Comparison of ENCODE assay signal across 17 cellular contexts in the genomic region with DNA sequence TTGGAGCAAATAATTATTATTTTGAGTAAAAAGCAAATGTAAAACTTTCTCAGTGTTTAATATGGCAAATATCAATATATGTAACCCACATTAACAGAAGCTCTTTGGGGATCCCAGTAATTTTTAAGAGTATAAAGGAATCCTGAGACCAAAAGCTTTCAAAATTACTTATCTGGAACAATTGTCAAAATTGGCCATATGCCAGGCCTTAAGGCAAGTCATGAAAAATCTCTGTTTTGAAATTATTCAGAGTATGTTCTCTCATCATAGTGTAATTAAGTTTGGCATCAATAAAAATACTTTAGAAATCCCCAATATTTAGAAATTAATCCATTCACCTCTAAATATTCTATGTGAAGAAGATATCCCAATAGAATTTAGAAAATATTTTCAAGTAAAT.
DNase-seq lines count a peak whose midpoint lies in the region; ATAC-seq, FAIRE-seq and TF ChIP-seq lines count a peak whose summit lies in the region.
"Had no signal": no experiment of that assay in that cellular context is flagged by ENCODE, and none has a peak within 500 bp of the region (broad histone marks: within the 10 kb centered on the region; RNA-seq: fewer than 3 reads in every experiment).

No MANE protein-coding gene starts in this region.

- TF ChIP-seq RAD21 in Ishikawa (IDR thresholded peaks at IDR 0.05; ENCODE audit: low read depth): no peak

- H3K9me3 ChIP-seq in esophagus muscularis mucosa (no peaks in the 10 kb centered on the region), pancreas (no peaks in the 10 kb centered on the region), BE2C (no peaks in the 10 kb centered on the region), left ventricle myocardium inferior (replicated peaks) (peaks cover 4% of the 10 kb centered on the region)

- TF ChIP-seq EP300 in Ishikawa (IDR thresholded peaks at IDR 0.05; ENCODE audit: borderline replicate concordance): no peak
- no peak for TF ChIP-seq EP300 in esophagus muscularis mucosa (IDR thresholded peaks at IDR 0.05)

- intact Hi-C loops in esophagus muscularis mucosa (cut with DNase I) (no loop called here), pancreas (cut with DNase I) (no loop called here), left ventricle myocardium inferior (cut with micrococcal nuclease) (no loop called here)

- no peak for TF ChIP-seq POLR2A in esophagus muscularis mucosa (IDR thresholded peaks at IDR 0.05; ENCODE audit: low read depth)

- ATAC-seq in pancreas: no peak
- ATAC-seq: GM12878, Panc1 had no signal

- no peak overlapping the region for H3K27ac ChIP-seq in esophagus muscularis mucosa (replicated peaks in 1 of 4)
- H3K27ac ChIP-seq in pancreas: no peak overlapping the region
- H3K27ac ChIP-seq in left ventricle myocardium inferior (replicated peaks): no peak overlapping the region

- H3K36me3 ChIP-seq in esophagus muscularis mucosa (no peaks in the 10 kb centered on the region), pancreas (no peaks in the 10 kb centered on the region), BE2C (no peaks in the 10 kb centered on the region), left ventricle myocardium inferior (no peaks in the 10 kb centered on the region)

- DNase-seq in RPMI7951 (ENCODE audit: low read depth): peak; percentile 26
- DNase-seq in esophagus muscularis mucosa (ENCODE audit: extremely low spot score): peak; percentile 29
- DNase-seq in pancreas: no peak
- DNase-seq in BE2C: no peak
- no peak for DNase-seq in NCI-H2029 treated with DMSO at 0.1 percent for 48 hours (lab: John Stamatoyannopoulos, UW)
- DNase-seq in left ventricle myocardium inferior: no peak
- DNase-seq: C1 segment of cervical spinal cord, HCEC 1CT, NCI-H1048, NCI-H1694, NCI-H2171, NCI-H446 treated with DMSO at 0.1 percent for 48 hours, NCI-H774, SHP77 had no signal

- FAIRE-seq in pancreas (lab: Jason Lieb, UNC): peak; percentile 39
- FAIRE-seq: GM12878 had no signal

- H3K4me1 ChIP-seq in esophagus muscularis mucosa: no peaks in the 10 kb centered on the region
- H3K4me1 ChIP-seq in pancreas: no peaks in the 10 kb centered on the region
- H3K4me1 ChIP-seq in BE2C: peaks cover 10% of the 10 kb centered on the region
- no peaks in the 10 kb centered on the region for H3K4me1 ChIP-seq in left ventricle myocardium inferior

- H3K27me3 ChIP-seq in esophagus muscularis mucosa (no peaks in the 10 kb centered on the region), pancreas (no peaks in the 10 kb centered on the region), BE2C (no peaks in the 10 kb centered on the region), left ventricle myocardium inferior (ENCODE audit: low read depth) (no peaks in the 10 kb centered on the region)

- TF ChIP-seq CTCF in esophagus muscularis mucosa (IDR thresholded peaks at IDR 0.05): no peak
- TF ChIP-seq CTCF in pancreas (IDR thresholded peaks at IDR 0.05): no peak
- TF ChIP-seq CTCF in BE2C (IDR thresholded peaks at IDR 0.05; ENCODE audit: low read depth, low read length): no peak
- TF ChIP-seq CTCF in left ventricle myocardium inferior (IDR thresholded peaks at IDR 0.05; ENCODE audit: borderline replicate concordance): no peak

- H3K4me3 ChIP-seq in esophagus muscularis mucosa: no peak overlapping the region
- H3K4me3 ChIP-seq in pancreas: no peak overlapping the region
- H3K4me3 ChIP-seq in BE2C (ENCODE audit: low read depth, low read length): no peak overlapping the region
- no peak overlapping the region for H3K4me3 ChIP-seq in left ventricle myocardium inferior
- H3K4me3 ChIP-seq: GM12878 had no signal

TF ChIP-seq in Ishikawa, 13 proteins besides CTCF, POLR2A, EP300 and RAD21:
- 0 out of 2 replicates have a peak, but pooled peaks have one; percentile 33 for TF ChIP-seq NFIC (IDR thresholded peaks at IDR 0.05)
- TF ChIP-seq, protein P1, sequence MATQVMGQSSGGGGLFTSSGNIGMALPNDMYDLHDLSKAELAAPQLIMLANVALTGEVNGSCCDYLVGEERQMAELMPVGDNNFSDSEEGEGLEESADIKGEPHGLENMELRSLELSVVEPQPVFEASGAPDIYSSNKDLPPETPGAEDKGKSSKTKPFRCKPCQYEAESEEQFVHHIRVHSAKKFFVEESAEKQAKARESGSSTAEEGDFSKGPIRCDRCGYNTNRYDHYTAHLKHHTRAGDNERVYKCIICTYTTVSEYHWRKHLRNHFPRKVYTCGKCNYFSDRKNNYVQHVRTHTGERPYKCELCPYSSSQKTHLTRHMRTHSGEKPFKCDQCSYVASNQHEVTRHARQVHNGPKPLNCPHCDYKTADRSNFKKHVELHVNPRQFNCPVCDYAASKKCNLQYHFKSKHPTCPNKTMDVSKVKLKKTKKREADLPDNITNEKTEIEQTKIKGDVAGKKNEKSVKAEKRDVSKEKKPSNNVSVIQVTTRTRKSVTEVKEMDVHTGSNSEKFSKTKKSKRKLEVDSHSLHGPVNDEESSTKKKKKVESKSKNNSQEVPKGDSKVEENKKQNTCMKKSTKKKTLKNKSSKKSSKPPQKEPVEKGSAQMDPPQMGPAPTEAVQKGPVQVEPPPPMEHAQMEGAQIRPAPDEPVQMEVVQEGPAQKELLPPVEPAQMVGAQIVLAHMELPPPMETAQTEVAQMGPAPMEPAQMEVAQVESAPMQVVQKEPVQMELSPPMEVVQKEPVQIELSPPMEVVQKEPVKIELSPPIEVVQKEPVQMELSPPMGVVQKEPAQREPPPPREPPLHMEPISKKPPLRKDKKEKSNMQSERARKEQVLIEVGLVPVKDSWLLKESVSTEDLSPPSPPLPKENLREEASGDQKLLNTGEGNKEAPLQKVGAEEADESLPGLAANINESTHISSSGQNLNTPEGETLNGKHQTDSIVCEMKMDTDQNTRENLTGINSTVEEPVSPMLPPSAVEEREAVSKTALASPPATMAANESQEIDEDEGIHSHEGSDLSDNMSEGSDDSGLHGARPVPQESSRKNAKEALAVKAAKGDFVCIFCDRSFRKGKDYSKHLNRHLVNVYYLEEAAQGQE (IDR thresholded peaks at IDR 0.05; ENCODE audit: low read depth): no peak

Comparison
In these comparisons a context has a peak if more than half of its experiments do, and no peak if none do; other contexts are left out.
1. DNase-seq: peak in RPMI7951 (single experiment) and esophagus muscularis mucosa (single experiment); none in pancreas (0 of 6), BE2C (single experiment), NCI-H2029 treated with DMSO at 0.1 percent for 48 hours (single experiment) and left ventricle myocardium inferior (single experiment).